9 cellular contexts compared by ENCODE assay signal in genomic region chr16:29007865-29008593, GRCh38.
A peak's percentile ranks its signal among the peaks of the same experiment; 100 is the strongest.
DNase-seq lines count a peak whose midpoint lies in the region; ATAC-seq lines count a peak whose summit lies in the region.
"Had no signal": no experiment of that assay in that cellular context is flagged by ENCODE, and none has a peak within 500 bp of the region (broad histone marks: within the 10 kb centered on the region; RNA-seq: fewer than 3 reads in every experiment).

No MANE protein-coding gene starts in this region.

- DNase-seq in Ammon's horn (ENCODE audit: low spot score) (peak; percentile 68), RKO (ENCODE audit: low spot score) (peak; percentile 71), kidney tubule cell (ENCODE audit: low spot score) (peak; percentile 60), NCI-H1105 (lab: John Stamatoyannopoulos, UW) (no peak), NCI-H1417 treated with DMSO at 0.1 percent for 48 hours (lab: John Stamatoyannopoulos, UW) (no peak)
- peak; percentile 79 to 82 for DNase-seq in activated T-cell treated with anti-CD3 and anti-CD28 coated beads, Interleukin-2, amount 50 U/mL, for 48 hours
- DNase-seq: natural killer cell had no signal

- ATAC-seq in HG03432 (IDR thresholded peaks at IDR 0.05; ENCODE audit: unreplicated experiment) (no peak), HG03097 (IDR thresholded peaks at IDR 0.05; ENCODE audit: low FRiP score, unreplicated experiment) (no peak)

Comparison
In these comparisons a context has a peak if more than half of its experiments do, and no peak if none do; other contexts are left out.
1. DNase-seq: peak in Ammon's horn (single experiment), RKO (single experiment), activated T-cell treated with anti-CD3 and anti-CD28 coated beads, Interleukin-2, amount 50 U/mL, for 48 hours (2 of 2) and kidney tubule cell (single experiment); none in NCI-H1105 (single experiment) and NCI-H1417 treated with DMSO at 0.1 percent for 48 hours (single experiment).